Comparison of ENCODE assay signal across 13 cellular contexts in genomic region chr1:55169126-55169525, GRCh38.
"Had no signal": no experiment of that assay in that cellular context is flagged by ENCODE, and none has a peak within 500 bp of the region (broad histone marks: within the 10 kb centered on the region; RNA-seq: fewer than 3 reads in every experiment).

No MANE protein-coding gene starts in this region.

- H3K27me3 Mint-ChIP-seq: type B pancreatic cell had no signal

- H3K27ac Mint-ChIP-seq: type B pancreatic cell had no signal

- DNase-seq: activated CD4-positive, alpha-beta T cell treated with anti-CD3 and anti-CD28 coated beads, Interleukin-2, amount 50 U/mL, for 1 hour; cerebellar nuclear complex; effector CD8-positive, alpha-beta T cell; foreskin fibroblast; glutamatergic neuron; left cardiac atrium; lower lobe of right lung; midbrain; SJCRH30; stimulated activated CD4-positive, alpha-beta T cell treated with anti-CD3 and anti-CD28 coated beads, Interleukin-1b, Interleukin-23, amount 100 ng/mL, for 48 hours; T-helper 2 cell had no signal

- ATAC-seq: left cardiac atrium, lower lobe of right lung had no signal

- H3K9me3 Mint-ChIP-seq: type B pancreatic cell, WTC11 had no signal

- H3K4me3 Mint-ChIP-seq: type B pancreatic cell, WTC11 had no signal
